ENCODE assay signal across 8 cellular contexts in the genomic region with DNA sequence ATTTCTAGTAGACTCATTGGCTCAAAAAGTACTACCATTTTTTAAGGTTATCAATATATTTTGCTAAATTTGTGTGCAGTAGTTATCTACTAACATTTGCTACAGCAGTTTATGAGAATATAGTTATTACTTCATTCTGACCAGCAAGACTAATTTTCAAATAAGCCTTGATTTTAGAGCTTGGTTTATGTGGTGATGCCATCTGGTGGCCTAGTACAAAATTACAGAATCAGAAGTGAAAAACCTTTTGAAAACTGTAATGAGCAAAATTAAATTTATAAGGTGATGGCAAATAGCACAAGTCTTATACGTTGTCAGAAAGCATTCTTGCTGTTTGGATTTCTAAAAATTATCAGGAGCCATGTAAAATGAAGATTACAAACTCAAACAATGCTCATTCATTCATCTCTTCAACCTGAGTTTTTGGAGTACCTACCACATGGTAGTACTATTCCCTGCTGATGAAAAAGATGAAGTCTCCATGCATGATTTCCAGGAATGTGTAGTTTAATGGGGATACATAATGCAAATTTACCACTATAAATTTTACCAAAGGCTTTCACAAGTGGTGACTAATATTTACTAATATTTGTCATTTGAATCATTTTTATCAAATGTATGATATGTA. TPM values are rescaled to one million over a fixed set of nuclear protein-coding genes. Genes with fewer than 3 reads are reported as not detected.
DNase-seq lines count a peak whose midpoint lies in the region; ATAC-seq and TF ChIP-seq lines count a peak whose summit lies in the region.

No MANE protein-coding gene starts in this region.

- no peak overlapping the region for H3K4me3 Mint-ChIP-seq in activated naive CD4-positive, alpha-beta T cell treated with anti-CD3 and anti-CD28 coated beads, Interleukin-2, amount 10 ng/mL, durations not matched to agents 7 days and 5 days

- no peak overlapping the region for H3K27ac ChIP-seq in VCaP

- peaks cover 20% of the 10 kb centered on the region for H3K27me3 Mint-ChIP-seq in activated naive CD4-positive, alpha-beta T cell treated with anti-CD3 and anti-CD28 coated beads, Interleukin-2, amount 10 ng/mL, durations not matched to agents 7 days and 5 days

- H3K36me3 Mint-ChIP-seq in activated naive CD4-positive, alpha-beta T cell treated with anti-CD3 and anti-CD28 coated beads, Interleukin-2, amount 10 ng/mL, durations not matched to agents 7 days and 5 days: no peaks in the 10 kb centered on the region

- no peaks in the 10 kb centered on the region for H3K4me1 Mint-ChIP-seq in activated naive CD4-positive, alpha-beta T cell treated with anti-CD3 and anti-CD28 coated beads, Interleukin-2, amount 10 ng/mL, durations not matched to agents 7 days and 5 days

- ATAC-seq in HG02763 (IDR thresholded peaks at IDR 0.05; ENCODE audit: unreplicated experiment) (no peak), GM19452 (IDR thresholded peaks at IDR 0.05; ENCODE audit: unreplicated experiment) (no peak)

- no peaks in the 10 kb centered on the region for H3K27me3 ChIP-seq in Loucy (ENCODE audit: insufficient read depth, low read length, poor library complexity, severe bottlenecking)
- H3K27me3 ChIP-seq in skeletal muscle satellite cell (ENCODE audit: control insufficient read depth, insufficient read depth, low read length): no peaks in the 10 kb centered on the region

- CTCF ChIA-PET in activated naive CD4-positive, alpha-beta T cell treated with anti-CD3 and anti-CD28 coated beads, Interleukin-2, amount 10 ng/mL, durations not matched to agents 7 days and 5 days (lab: Charles Lee): interaction anchor here (0.9 to 6.4 kb wide), 9 partner anchors 9 to 812 kb away, joined by 3 to 44 read pairs (median 5); no protein-coding TSS in a partner anchor

- H2AFZ ChIP-seq in Loucy (ENCODE audit: low read length): no peak overlapping the region

- TF ChIP-seq CTCF in Loucy (conservative IDR thresholded peaks at IDR 0.05; ENCODE audit: low read length) (peak; percentile 61), VCaP (conservative IDR thresholded peaks at IDR 0.05) (peak; percentile 85)

- no peaks in the 10 kb centered on the region for H4K20me1 ChIP-seq in Loucy (ENCODE audit: insufficient read depth, low read length, poor library complexity, severe bottlenecking)

- no peaks in the 10 kb centered on the region for H3K9me3 Mint-ChIP-seq in activated naive CD4-positive, alpha-beta T cell treated with anti-CD3 and anti-CD28 coated beads, Interleukin-2, amount 10 ng/mL, durations not matched to agents 7 days and 5 days

- DNase-seq in activated naive CD4-positive, alpha-beta T cell treated with anti-CD3 and anti-CD28 coated beads, Interleukin-2, amount 10 ng/mL, durations not matched to agents 7 days and 5 days: peak; percentile 30
- no peak for DNase-seq in activated naive CD4-positive, alpha-beta T cell treated with anti-CD3 and anti-CD28 coated beads, Interleukin-2, amount 50 U/mL, for 16 hours
- DNase-seq in globus pallidus (ENCODE audit: low spot score): peak; percentile 61

- H3K36me3 ChIP-seq in Loucy (ENCODE audit: insufficient read depth, low read length) (no peaks in the 10 kb centered on the region), skeletal muscle satellite cell (ENCODE audit: insufficient read depth, low read length) (no peaks in the 10 kb centered on the region)

- no peak overlapping the region for H3K27ac Mint-ChIP-seq in activated naive CD4-positive, alpha-beta T cell treated with anti-CD3 and anti-CD28 coated beads, Interleukin-2, amount 10 ng/mL, durations not matched to agents 7 days and 5 days

- H3K9me2 ChIP-seq in Loucy (replicated peaks; ENCODE audit: low read depth, low read length): no peaks in the 10 kb centered on the region

- no peak overlapping the region for H3K9ac ChIP-seq in Loucy (ENCODE audit: low read depth, low read length, poor library complexity, severe bottlenecking)
- no peak overlapping the region for H3K9ac ChIP-seq in skeletal muscle satellite cell (ENCODE audit: low read depth, low read length)

- no peaks in the 10 kb centered on the region for H3F3A ChIP-seq in Loucy (ENCODE audit: low read depth)

- H3K4me2 ChIP-seq in Loucy (ENCODE audit: low read depth, low read length, poor library complexity, severe bottlenecking): no peak overlapping the region
- H3K4me2 ChIP-seq in skeletal muscle satellite cell (ENCODE audit: low read length): peak overlapping the region; percentile 52

- H3K9me3 ChIP-seq in Loucy (ENCODE audit: insufficient read depth, low read depth, low read length) (no peaks in the 10 kb centered on the region), skeletal muscle satellite cell (replicated peaks; ENCODE audit: low read length) (no peaks in the 10 kb centered on the region)

- H3K4me1 ChIP-seq in Loucy (ENCODE audit: insufficient read depth, low read length, poor library complexity, severe bottlenecking): peaks cover 35% of the 10 kb centered on the region
- H3K4me1 ChIP-seq in skeletal muscle satellite cell (ENCODE audit: control insufficient read depth, insufficient read depth, low read length): peaks cover 13% of the 10 kb centered on the region

- H3K4me3 ChIP-seq in Loucy (ENCODE audit: low read length, poor library complexity, severe bottlenecking) (no peak overlapping the region), skeletal muscle satellite cell (ENCODE audit: low read length) (no peak overlapping the region)

- no peaks in the 10 kb centered on the region for H3K79me2 ChIP-seq in Loucy (ENCODE audit: insufficient read depth, low read length)

RNA-seq across cellular contexts. Expression of gene MAGOHB, which starts 51.0 kb away (rescaled TPM):
- total RNA-seq in skeletal muscle satellite cell (2012; rRNA removed): 18.6 and 30.4 TPM in 2 replicates

RNA-seq across cellular contexts. Expression of gene EIF2S3B, which starts 56.7 kb away (rescaled TPM):
- 1.1 and 2.0 TPM in 2 replicates for total RNA-seq in skeletal muscle satellite cell (2012; rRNA removed)
